Comparison of ENCODE assay signal across 1 cellular context in the genomic region with DNA sequence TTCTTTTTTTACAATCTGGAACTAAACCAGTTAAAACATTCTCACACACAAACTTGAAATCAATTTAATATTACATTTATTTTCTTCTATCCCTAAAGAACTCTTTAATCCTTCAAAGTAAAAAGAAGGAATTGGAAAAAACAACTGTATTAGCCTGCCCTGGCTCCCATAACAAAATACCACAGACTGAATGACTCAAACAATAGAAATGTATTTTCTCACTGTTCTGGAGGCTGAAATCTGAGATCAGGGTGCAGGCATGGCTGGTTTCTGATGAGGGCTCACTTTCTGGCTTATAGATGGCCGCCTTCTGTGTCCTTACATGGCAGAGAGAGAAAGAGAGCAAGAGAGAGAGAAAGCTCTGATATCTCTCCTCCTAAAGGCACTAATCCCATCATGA.
TF ChIP-seq lines count a peak whose summit lies in the region.

No MANE protein-coding gene starts in this region.

TF ChIP-seq in IMR-90, 13 proteins besides CTCF, POLR2A, EP300 and RAD21 (continued from another document):
- TF ChIP-seq MXI1 (IDR thresholded peaks at IDR 0.05; ENCODE audit: borderline replicate concordance, low read depth, low read length) (no peak), CEBPB (IDR thresholded peaks at IDR 0.05; ENCODE audit: low read depth, low read length) (no peak)
